In the genomic region with DNA sequence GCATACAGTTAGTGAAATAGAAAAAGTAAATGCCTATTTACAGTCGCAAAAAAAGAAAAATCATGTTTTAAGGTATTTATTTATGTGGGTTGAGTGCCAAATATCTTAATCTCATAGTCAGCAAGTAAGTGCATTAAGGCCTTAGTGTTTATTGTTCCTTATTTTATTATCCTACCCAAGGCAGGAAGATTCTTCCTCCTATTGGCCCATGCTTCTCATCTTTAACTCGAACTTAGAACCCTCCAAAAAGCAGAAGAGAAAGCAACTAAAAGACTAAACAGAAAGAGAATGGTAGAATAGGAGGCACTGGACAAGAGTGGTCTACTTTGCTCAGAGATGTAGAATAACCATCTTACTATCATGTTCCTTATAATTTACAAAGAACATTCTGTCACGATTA, we compare ENCODE assay signal across 19 cellular contexts.
"Had no signal": no experiment of that assay in that cellular context is flagged by ENCODE, and none has a peak within 500 bp of the region (broad histone marks: within the 10 kb centered on the region; RNA-seq: fewer than 3 reads in every experiment).

No MANE protein-coding gene starts in this region.

- DNase-seq: activated effector memory CD4-positive, alpha-beta T cell treated with Interleukin-2 at 50 U/mL for 16 hours; activated naive CD4-positive, alpha-beta T cell treated with anti-CD3 and anti-CD28 coated beads, Interleukin-2, amount 10 ng/mL, durations not matched to agents 7 days and 5 days; activated T-cell treated with anti-CD3 and anti-CD28 coated beads, Interleukin-2, amount 50 U/mL, for 72 hours; amygdala; cortex of kidney; head of caudate nucleus; hypothalamus; left ventricle myocardium superior; posterior cingulate gyrus; right lobe of liver; small intestine; stimulated activated CD8-positive, alpha-beta memory T cell treated with anti-CD3 and anti-CD28 coated beads, Interleukin-4, amount 100 ng/mL, for 48 hours; stimulated activated naive CD4-positive, alpha-beta T cell; testis; trophoblast cell had no signal

- H3K9me3 ChIP-seq: testis had no signal

- H3K27me3 Mint-ChIP-seq: activated naive CD4-positive, alpha-beta T cell treated with anti-CD3 and anti-CD28 coated beads, Interleukin-2, amount 10 ng/mL, durations not matched to agents 7 days and 5 days had no signal

- H3K27me3 ChIP-seq: gastroesophageal sphincter, right lobe of liver, testis, vagina had no signal

- H3K4me3 ChIP-seq: gastroesophageal sphincter, right lobe of liver, testis, vagina had no signal

- H3K4me1 ChIP-seq: right lobe of liver, testis had no signal

- H3K27ac Mint-ChIP-seq: activated naive CD4-positive, alpha-beta T cell treated with anti-CD3 and anti-CD28 coated beads, Interleukin-2, amount 10 ng/mL, durations not matched to agents 7 days and 5 days; activated T-cell treated with anti-CD3 and anti-CD28 coated beads, Interleukin-2, amount 50 U/mL, for 72 hours; WTC11 had no signal

- H3K27ac ChIP-seq: epithelial cell of prostate, gastroesophageal sphincter, right lobe of liver, testis, vagina had no signal

- H3K4me3 Mint-ChIP-seq: activated naive CD4-positive, alpha-beta T cell treated with anti-CD3 and anti-CD28 coated beads, Interleukin-2, amount 10 ng/mL, durations not matched to agents 7 days and 5 days; activated T-cell treated with anti-CD3 and anti-CD28 coated beads, Interleukin-2, amount 50 U/mL, for 72 hours; WTC11 had no signal

- FAIRE-seq: small intestine had no signal

- H3K36me3 ChIP-seq: right lobe of liver had no signal

- ATAC-seq: activated T-cell treated with anti-CD3 and anti-CD28 coated beads, Interleukin-2, amount 50 U/mL, for 72 hours; gastroesophageal sphincter; left ventricle myocardium superior; WTC11 had no signal
